In genomic region chr19:53992211-53992610, GRCh38 we compare ENCODE assay signal across 20 cellular contexts. TPM values are rescaled to one million over a fixed set of nuclear protein-coding genes. Genes with fewer than 3 reads are reported as not detected.
DNase-seq lines count a peak whose midpoint lies in the region; ATAC-seq and TF ChIP-seq lines count a peak whose summit lies in the region.
"Had no signal": no experiment of that assay in that cellular context is flagged by ENCODE, and none has a peak within 500 bp of the region (broad histone marks: within the 10 kb centered on the region; RNA-seq: fewer than 3 reads in every experiment).

No MANE protein-coding gene starts in this region.

- no peak for DNase-seq in activated naive CD4-positive, alpha-beta T cell treated with anti-CD3 and anti-CD28 coated beads, Interleukin-2, amount 50 U/mL, for 72 hours (ENCODE audit: low spot score in 2 of 2)
- DNase-seq in WERI-Rb-1 (no peak), mesothelial cell of epicardium (ENCODE audit: low spot score in 2 of 2, unreplicated experiment in 2 of 2) (no peak), NCI-H1105 (lab: John Stamatoyannopoulos, UW) (no peak), NCI-H774 (lab: John Stamatoyannopoulos, UW) (no peak)
- no peak for DNase-seq in stimulated activated naive B cell treated with anti-CD40 and anti-IgM and Interleukin-4, amounts not matched to agents 10 μg/mL and 1 μg/mL and 100 μg/mL, for 72 hours
- DNase-seq in activated CD8-positive, alpha-beta T cell treated with anti-CD3 and anti-CD28 coated beads, Interleukin-2, amount 10 ng/mL, durations not matched to agents 7 days and 5 days: no peak
- DNase-seq: activated CD4-positive, alpha-beta T cell treated with anti-CD3 and anti-CD28 coated beads, Interleukin-2, amount 10 ng/mL, durations not matched to agents 24 days and 14 days; activated T-cell treated with anti-CD3 and anti-CD28 coated beads, Interleukin-2, amount 50 U/mL, for 1 hour; erythroblast; GF-D8; NCI-H1048; NCI-H2171 treated with DMSO at 0.1 percent for 48 hours; NK-92 treated with Interleukin-12 subunit alpha and Interleukin-12 subunit beta, amount 100 ng/mL, for 24 hours; SHP77; T-helper 9 cell had no signal

- TF ChIP-seq CTCF in WERI-Rb-1 (IDR thresholded peaks at IDR 0.05; ENCODE audit: low read depth, low read length) (no peak), mesothelial cell of epicardium (IDR thresholded peaks at IDR 0.05; ENCODE audit: unreplicated experiment) (no peak)

- no peaks in the 10 kb centered on the region for H3K36me3 Mint-ChIP-seq in activated naive CD4-positive, alpha-beta T cell treated with anti-CD3 and anti-CD28 coated beads, Interleukin-2, amount 50 U/mL, for 24 hours
- no peaks in the 10 kb centered on the region for H3K36me3 Mint-ChIP-seq in activated naive CD4-positive, alpha-beta T cell treated with anti-CD3 and anti-CD28 coated beads, Interleukin-2, amount 50 U/mL, for 72 hours
- H3K36me3 Mint-ChIP-seq in mesothelial cell of epicardium: no peaks in the 10 kb centered on the region
- H3K36me3 Mint-ChIP-seq in stimulated activated naive B cell treated with anti-CD40 and anti-IgM and Interleukin-4, amounts not matched to agents 10 μg/mL and 1 μg/mL and 100 μg/mL, for 72 hours: no peaks in the 10 kb centered on the region
- no peaks in the 10 kb centered on the region for H3K36me3 Mint-ChIP-seq in activated CD8-positive, alpha-beta T cell treated with anti-CD3 and anti-CD28 coated beads, Interleukin-2, amount 10 ng/mL, durations not matched to agents 7 days and 5 days (ENCODE audit: low read depth)

- H3K4me1 Mint-ChIP-seq in activated naive CD4-positive, alpha-beta T cell treated with anti-CD3 and anti-CD28 coated beads, Interleukin-2, amount 50 U/mL, for 24 hours: peaks cover 5% of the 10 kb centered on the region
- peaks cover 10% of the 10 kb centered on the region for H3K4me1 Mint-ChIP-seq in mesothelial cell of epicardium
- H3K4me1 Mint-ChIP-seq in stimulated activated naive B cell treated with anti-CD40 and anti-IgM and Interleukin-4, amounts not matched to agents 10 μg/mL and 1 μg/mL and 100 μg/mL, for 72 hours: peaks cover 7 to 9% of the 10 kb centered on the region in 2 donors
- no peaks in the 10 kb centered on the region for H3K4me1 Mint-ChIP-seq in activated CD8-positive, alpha-beta T cell treated with anti-CD3 and anti-CD28 coated beads, Interleukin-2, amount 10 ng/mL, durations not matched to agents 7 days and 5 days (ENCODE audit: low read depth)
- H3K4me1 Mint-ChIP-seq: activated CD4-positive, alpha-beta T cell treated with anti-CD3 and anti-CD28 coated beads, Interleukin-2, amount 10 ng/mL, durations not matched to agents 24 days and 14 days had no signal

- CTCF ChIA-PET in activated CD8-positive, alpha-beta T cell treated with anti-CD3 and anti-CD28 coated beads, Interleukin-2, amount 10 ng/mL, durations not matched to agents 7 days and 5 days (lab: Charles Lee): interaction anchor here (1.5 kb wide), 1 partner anchor 199 kb away, joined by 4 read pairs; no protein-coding TSS in a partner anchor

- peak overlapping the region; percentile 93 for H3K27ac ChIP-seq in WERI-Rb-1

- no peaks in the 10 kb centered on the region for H3K9me3 ChIP-seq in WERI-Rb-1 (ENCODE audit: severe bottlenecking)
- H3K9me3 ChIP-seq: upper lobe of left lung had no signal

- no peaks in the 10 kb centered on the region for H3K27me3 ChIP-seq in WERI-Rb-1 (ENCODE audit: insufficient read depth, low read depth, severe bottlenecking)

- no peak for ATAC-seq in activated naive CD4-positive, alpha-beta T cell treated with anti-CD3 and anti-CD28 coated beads, Interleukin-2, amount 50 U/mL, for 72 hours
- ATAC-seq in stimulated activated naive B cell treated with anti-CD40 and anti-IgM and Interleukin-4, amounts not matched to agents 10 μg/mL and 1 μg/mL and 100 μg/mL, for 72 hours (replicated peaks): no peak
- no peak for ATAC-seq in activated CD8-positive, alpha-beta T cell treated with anti-CD3 and anti-CD28 coated beads, Interleukin-2, amount 10 ng/mL, durations not matched to agents 7 days and 5 days

- H3K4me3 ChIP-seq in WERI-Rb-1 (ENCODE audit: low read depth, low read length): peak overlapping the region; percentile 65

- POLR2A ChIA-PET in activated CD8-positive, alpha-beta T cell treated with anti-CD3 and anti-CD28 coated beads, Interleukin-2, amount 10 ng/mL, durations not matched to agents 7 days and 5 days (lab: Charles Lee): no interaction called here

- H3K9me3 Mint-ChIP-seq in activated naive CD4-positive, alpha-beta T cell treated with anti-CD3 and anti-CD28 coated beads, Interleukin-2, amount 50 U/mL, for 24 hours: no peaks in the 10 kb centered on the region
- H3K9me3 Mint-ChIP-seq in activated naive CD4-positive, alpha-beta T cell treated with anti-CD3 and anti-CD28 coated beads, Interleukin-2, amount 50 U/mL, for 72 hours: no peaks in the 10 kb centered on the region
- H3K9me3 Mint-ChIP-seq in mesothelial cell of epicardium: no peaks in the 10 kb centered on the region
- H3K9me3 Mint-ChIP-seq in stimulated activated naive B cell treated with anti-CD40 and anti-IgM and Interleukin-4, amounts not matched to agents 10 μg/mL and 1 μg/mL and 100 μg/mL, for 72 hours: no peaks in the 10 kb centered on the region
- no peaks in the 10 kb centered on the region for H3K9me3 Mint-ChIP-seq in activated CD8-positive, alpha-beta T cell treated with anti-CD3 and anti-CD28 coated beads, Interleukin-2, amount 10 ng/mL, durations not matched to agents 7 days and 5 days (ENCODE audit: insufficient read depth)
- H3K9me3 Mint-ChIP-seq: activated CD4-positive, alpha-beta T cell treated with anti-CD3 and anti-CD28 coated beads, Interleukin-2, amount 10 ng/mL, durations not matched to agents 24 days and 14 days had no signal

- no peak overlapping the region for H3K27ac Mint-ChIP-seq in activated naive CD4-positive, alpha-beta T cell treated with anti-CD3 and anti-CD28 coated beads, Interleukin-2, amount 50 U/mL, for 24 hours
- no peak overlapping the region for H3K27ac Mint-ChIP-seq in activated naive CD4-positive, alpha-beta T cell treated with anti-CD3 and anti-CD28 coated beads, Interleukin-2, amount 50 U/mL, for 72 hours
- H3K27ac Mint-ChIP-seq in mesothelial cell of epicardium: peak overlapping the region; percentile 36
- H3K27ac Mint-ChIP-seq in stimulated activated naive B cell treated with anti-CD40 and anti-IgM and Interleukin-4, amounts not matched to agents 10 μg/mL and 1 μg/mL and 100 μg/mL, for 72 hours: no peak overlapping the region
- no peak overlapping the region for H3K27ac Mint-ChIP-seq in activated CD8-positive, alpha-beta T cell treated with anti-CD3 and anti-CD28 coated beads, Interleukin-2, amount 10 ng/mL, durations not matched to agents 7 days and 5 days
- H3K27ac Mint-ChIP-seq: activated CD4-positive, alpha-beta T cell treated with anti-CD3 and anti-CD28 coated beads, Interleukin-2, amount 10 ng/mL, durations not matched to agents 24 days and 14 days had no signal

- H3K4me3 Mint-ChIP-seq in activated naive CD4-positive, alpha-beta T cell treated with anti-CD3 and anti-CD28 coated beads, Interleukin-2, amount 50 U/mL, for 24 hours: peak overlapping the region; percentile 40
- H3K4me3 Mint-ChIP-seq in mesothelial cell of epicardium: peak overlapping the region; percentile 64
- peak overlapping the region; percentile 37 to 57 for H3K4me3 Mint-ChIP-seq in stimulated activated naive B cell treated with anti-CD40 and anti-IgM and Interleukin-4, amounts not matched to agents 10 μg/mL and 1 μg/mL and 100 μg/mL, for 72 hours
- no peak overlapping the region for H3K4me3 Mint-ChIP-seq in activated CD8-positive, alpha-beta T cell treated with anti-CD3 and anti-CD28 coated beads, Interleukin-2, amount 10 ng/mL, durations not matched to agents 7 days and 5 days
- H3K4me3 Mint-ChIP-seq: activated CD4-positive, alpha-beta T cell treated with anti-CD3 and anti-CD28 coated beads, Interleukin-2, amount 10 ng/mL, durations not matched to agents 24 days and 14 days had no signal

- H3K27me3 Mint-ChIP-seq in activated naive CD4-positive, alpha-beta T cell treated with anti-CD3 and anti-CD28 coated beads, Interleukin-2, amount 50 U/mL, for 24 hours: peaks cover 37% of the 10 kb centered on the region
- peaks cover 24% of the 10 kb centered on the region for H3K27me3 Mint-ChIP-seq in mesothelial cell of epicardium (ENCODE audit: low read depth)
- H3K27me3 Mint-ChIP-seq in stimulated activated naive B cell treated with anti-CD40 and anti-IgM and Interleukin-4, amounts not matched to agents 10 μg/mL and 1 μg/mL and 100 μg/mL, for 72 hours: peaks cover 53 to 54% of the 10 kb centered on the region in 2 donors
- H3K27me3 Mint-ChIP-seq in activated CD8-positive, alpha-beta T cell treated with anti-CD3 and anti-CD28 coated beads, Interleukin-2, amount 10 ng/mL, durations not matched to agents 7 days and 5 days (ENCODE audit: low read depth): peaks cover 22% of the 10 kb centered on the region

- H3K36me3 ChIP-seq in WERI-Rb-1: no peaks in the 10 kb centered on the region
- H3K36me3 ChIP-seq: upper lobe of left lung had no signal

RNA-seq across cellular contexts. Expression of gene CACNG6, which starts 0.8 kb away (rescaled TPM):
- not detected for total RNA-seq in activated naive CD4-positive, alpha-beta T cell treated with anti-CD3 and anti-CD28 coated beads, Interleukin-2, amount 50 U/mL, for 72 hours
- total RNA-seq in mesothelial cell of epicardium: 4.3 to 5.7 TPM (median 5.3 TPM) in 3 replicates
- total RNA-seq in activated CD8-positive, alpha-beta T cell treated with anti-CD3 and anti-CD28 coated beads, Interleukin-2, amount 10 ng/mL, durations not matched to agents 7 days and 5 days: not detected
- total RNA-seq: A673; activated CD4-positive, alpha-beta T cell treated with anti-CD3 and anti-CD28 coated beads, Interleukin-2, amount 10 ng/mL, durations not matched to agents 24 days and 14 days; kidney epithelial cell had no signal

RNA-seq across cellular contexts. Expression of gene CACNG8, which starts 29.5 kb away (rescaled TPM):
- not detected for total RNA-seq in activated naive CD4-positive, alpha-beta T cell treated with anti-CD3 and anti-CD28 coated beads, Interleukin-2, amount 50 U/mL, for 72 hours
- 2.1 to 2.6 TPM (median 2.1 TPM) in 3 replicates for total RNA-seq in mesothelial cell of epicardium
- not detected for total RNA-seq in activated CD8-positive, alpha-beta T cell treated with anti-CD3 and anti-CD28 coated beads, Interleukin-2, amount 10 ng/mL, durations not matched to agents 7 days and 5 days
- total RNA-seq: activated CD4-positive, alpha-beta T cell treated with anti-CD3 and anti-CD28 coated beads, Interleukin-2, amount 10 ng/mL, durations not matched to agents 24 days and 14 days had no signal
